16 cellular contexts compared by ENCODE assay signal in genomic region chr7:111982804-111983203, GRCh38.
DNase-seq lines count a peak whose midpoint lies in the region; ATAC-seq and TF ChIP-seq lines count a peak whose summit lies in the region.
"Had no signal": no experiment of that assay in that cellular context is flagged by ENCODE, and none has a peak within 500 bp of the region (broad histone marks: within the 10 kb centered on the region; RNA-seq: fewer than 3 reads in every experiment).

No MANE protein-coding gene starts in this region.

- no peaks in the 10 kb centered on the region for H3K4me1 Mint-ChIP-seq in activated T-cell treated with anti-CD3 and anti-CD28 coated beads, Interleukin-2, amount 50 U/mL, for 4 hours (ENCODE audit: low read depth)
- H3K4me1 Mint-ChIP-seq in activated CD4-positive, alpha-beta T cell treated with anti-CD3 and anti-CD28 coated beads, Interleukin-2, amount 10 ng/mL, durations not matched to agents 7 days and 5 days, result no peaks in the 10 kb centered on the region

- no peaks in the 10 kb centered on the region for H3K27me3 ChIP-seq in SK-N-SH (ENCODE audit: insufficient read depth)

- H3K36me3 Mint-ChIP-seq in activated T-cell treated with anti-CD3 and anti-CD28 coated beads, Interleukin-2, amount 50 U/mL, for 4 hours (ENCODE audit: insufficient read depth), result no peaks in the 10 kb centered on the region
- H3K36me3 Mint-ChIP-seq in activated CD4-positive, alpha-beta T cell treated with anti-CD3 and anti-CD28 coated beads, Interleukin-2, amount 10 ng/mL, durations not matched to agents 7 days and 5 days (ENCODE audit: low read depth), result no peaks in the 10 kb centered on the region

- H3K27me3 Mint-ChIP-seq in activated T-cell treated with anti-CD3 and anti-CD28 coated beads, Interleukin-2, amount 50 U/mL, for 4 hours (ENCODE audit: low read depth), result peaks cover 2% of the 10 kb centered on the region
- peaks cover 2% of the 10 kb centered on the region for H3K27me3 Mint-ChIP-seq in activated CD4-positive, alpha-beta T cell treated with anti-CD3 and anti-CD28 coated beads, Interleukin-2, amount 10 ng/mL, durations not matched to agents 7 days and 5 days

- POLR2A ChIA-PET in SK-N-SH (lab: Yijun Ruan, JAX), result no interaction called here
- POLR2A ChIA-PET in activated CD4-positive, alpha-beta T cell treated with anti-CD3 and anti-CD28 coated beads, Interleukin-2, amount 10 ng/mL, durations not matched to agents 7 days and 5 days (lab: Charles Lee), result no interaction called here

- no peak overlapping the region for H2AFZ ChIP-seq in SK-N-SH (ENCODE audit: low read depth)

- TF ChIP-seq RAD21 in SK-N-SH (IDR thresholded peaks at IDR 0.05; ENCODE audit: low read length), result no peak

- no peak overlapping the region for H3K9ac ChIP-seq in SK-N-SH

- H3K79me2 ChIP-seq in SK-N-SH (ENCODE audit: insufficient read depth), result no peaks in the 10 kb centered on the region

- peaks cover 0 to 12% of the 10 kb centered on the region in 2 experiments; a peak in 3 of 4 replicates for H3K4me1 ChIP-seq in SK-N-SH (ENCODE audit: control insufficient read depth in 1 of 2, insufficient read depth in 2 of 2, low read depth in 1 of 2, low read length in 1 of 2)

- H3K9me3 ChIP-seq in SK-N-SH, result no peaks in the 10 kb centered on the region

- H3K9me2 ChIP-seq in SK-N-SH, result no peaks in the 10 kb centered on the region

- DNase-seq in SK-N-SH (no peak), dedifferentiated amniotic fluid mesenchymal stem cell (ENCODE audit: extremely low spot score) (peak; percentile 15), non-pigmented ciliary epithelial cell (ENCODE audit: low read depth) (peak; percentile 70), cerebellum (ENCODE audit: low spot score) (no peak)
- no peak for DNase-seq in activated T-cell treated with anti-CD3 and anti-CD28 coated beads, Interleukin-2, amount 50 U/mL, for 4 hours
- DNase-seq in activated CD4-positive, alpha-beta T cell treated with anti-CD3 and anti-CD28 coated beads, Interleukin-2, amount 10 ng/mL, durations not matched to agents 7 days and 5 days, result no peak
- DNase-seq: C1 segment of cervical spinal cord, DMS153, H9, NCI-H1436, NCI-H2081, NCI-H524 treated with DMSO at 0.1 percent for 48 hours had no signal

- no peak for TF ChIP-seq EP300 in SK-N-SH (IDR thresholded peaks at IDR 0.05; ENCODE audit: borderline replicate concordance in 1 of 2, low read depth in 1 of 2, low read length in 1 of 2)

- no peak overlapping the region for H3K4me3 ChIP-seq in SK-N-SH (ENCODE audit: low read depth in 2 of 2, low read length in 1 of 2)
- H3K4me3 ChIP-seq: K562 had no signal

- no peak for TF ChIP-seq CTCF in SK-N-SH (IDR thresholded peaks at IDR 0.05)

- no peaks in the 10 kb centered on the region for H4K20me1 ChIP-seq in SK-N-SH (ENCODE audit: insufficient read depth)

- peak overlapping the region in 1 of 2 experiments; percentile 0; a peak in 1 of 4 replicates for H3K27ac ChIP-seq in SK-N-SH (ENCODE audit: low read depth in 2 of 2, low read length in 1 of 2)
- H3K27ac ChIP-seq: 22Rv1 had no signal

- CTCF ChIA-PET in SK-N-SH (lab: Yijun Ruan, JAX), result no interaction called here
- CTCF ChIA-PET in activated CD4-positive, alpha-beta T cell treated with anti-CD3 and anti-CD28 coated beads, Interleukin-2, amount 10 ng/mL, durations not matched to agents 7 days and 5 days (lab: Charles Lee), result no interaction called here

- WGBS in SK-N-SH (ENCODE audit: low lambda C conversion rate), result 89% methylated on average over 2 of the region's 2 CpGs

- no peak for TF ChIP-seq POLR2A in GM18505 (IDR thresholded peaks at IDR 0.05; ENCODE audit: borderline replicate concordance, extremely low read depth, insufficient read depth, insufficient read length)

- no peak overlapping the region for H3K4me3 Mint-ChIP-seq in activated T-cell treated with anti-CD3 and anti-CD28 coated beads, Interleukin-2, amount 50 U/mL, for 4 hours
- H3K4me3 Mint-ChIP-seq in activated CD4-positive, alpha-beta T cell treated with anti-CD3 and anti-CD28 coated beads, Interleukin-2, amount 10 ng/mL, durations not matched to agents 7 days and 5 days, result no peak overlapping the region
- H3K4me3 Mint-ChIP-seq: H9 had no signal

- H3K9me3 Mint-ChIP-seq in activated T-cell treated with anti-CD3 and anti-CD28 coated beads, Interleukin-2, amount 50 U/mL, for 4 hours, result no peaks in the 10 kb centered on the region
- no peaks in the 10 kb centered on the region for H3K9me3 Mint-ChIP-seq in activated CD4-positive, alpha-beta T cell treated with anti-CD3 and anti-CD28 coated beads, Interleukin-2, amount 10 ng/mL, durations not matched to agents 7 days and 5 days
- H3K9me3 Mint-ChIP-seq: H9 had no signal

- peaks cover 0 to 36% of the 10 kb centered on the region in 2 experiments for H3K36me3 ChIP-seq in SK-N-SH (replicated peaks in 1 of 2; ENCODE audit: control insufficient read depth in 1 of 2, insufficient read depth in 2 of 2, low read length in 1 of 2)

- H3F3A ChIP-seq in SK-N-SH (replicated peaks; ENCODE audit: insufficient read depth), result peaks cover 21% of the 10 kb centered on the region

- no peak overlapping the region for H3K27ac Mint-ChIP-seq in activated CD4-positive, alpha-beta T cell treated with anti-CD3 and anti-CD28 coated beads, Interleukin-2, amount 10 ng/mL, durations not matched to agents 7 days and 5 days
- H3K27ac Mint-ChIP-seq: H9 had no signal

- ATAC-seq in SK-N-SH treated with all-trans-retinoic acid at 6 μM for 48 hours (0 out of 3 replicates have a peak, but pooled peaks have one; percentile 27), GM18505 (IDR thresholded peaks at IDR 0.05; ENCODE audit: unreplicated experiment) (no peak)
- ATAC-seq in activated T-cell treated with anti-CD3 and anti-CD28 coated beads, Interleukin-2, amount 50 U/mL, for 4 hours, result no peak
- ATAC-seq: K562 had no signal

- H3K4me2 ChIP-seq in SK-N-SH, result no peak overlapping the region

TF ChIP-seq in SK-N-SH treated with all-trans-retinoic acid at 6 μM for 48 hours, 23 proteins besides CTCF, POLR2A, EP300 and RAD21:
- TF ChIP-seq ZFP3 (CRISPR knock-in tag; IDR thresholded peaks at IDR 0.05), result no peak
- no peak for TF ChIP-seq ZFP30 (CRISPR knock-in tag; IDR thresholded peaks at IDR 0.05)
- TF ChIP-seq ZNF565 (CRISPR knock-in tag; conservative IDR thresholded peaks at IDR 0.05; ENCODE audit: low read depth), result no peak
- no peak for TF ChIP-seq PATZ1 (CRISPR knock-in tag; IDR thresholded peaks at IDR 0.05; ENCODE audit: borderline replicate concordance)
- TF ChIP-seq PPARA (CRISPR knock-in tag; IDR thresholded peaks at IDR 0.05; ENCODE audit: borderline replicate concordance), result no peak
- TF ChIP-seq ZNF70 (CRISPR knock-in tag; IDR thresholded peaks at IDR 0.05), result no peak

TF ChIP-seq in SK-N-SH, 30 proteins besides CTCF, POLR2A, EP300 and RAD21 (continues in another document):
- TF ChIP-seq RCOR1 (IDR thresholded peaks at IDR 0.05; ENCODE audit: low read length) (no peak), ELF1 (IDR thresholded peaks at IDR 0.05) (no peak), REST (IDR thresholded peaks at IDR 0.05; ENCODE audit: low read depth, low read length) (no peak), POLR2AphosphoS5 (IDR thresholded peaks at IDR 0.05; ENCODE audit: low read depth, low read length) (no peak), MAX (IDR thresholded peaks at IDR 0.05; ENCODE audit: low read depth) (no peak), GABPA (IDR thresholded peaks at IDR 0.05; ENCODE audit: low read depth) (no peak), CHD2 (IDR thresholded peaks at IDR 0.05; ENCODE audit: low read length, partially characterized antibody) (no peak), NRF1 (IDR thresholded peaks at IDR 0.05; ENCODE audit: low read depth, low read length) (no peak), TCF12 (IDR thresholded peaks at IDR 0.05) (no peak), FOXJ3 (CRISPR knock-in tag; IDR thresholded peaks at IDR 0.05) (no peak), TAF1 (IDR thresholded peaks at IDR 0.05; ENCODE audit: borderline replicate concordance, low read depth, low read length) (no peak), IRF3 (IDR thresholded peaks at IDR 0.05; ENCODE audit: low read depth, low read length) (no peak), SIN3A (IDR thresholded peaks at IDR 0.05; ENCODE audit: borderline replicate concordance, low read depth, low read length) (no peak), GATA2 (CRISPR knock-in tag; IDR thresholded peaks at IDR 0.05) (no peak)

Comparison
In these comparisons a context has a peak if more than half of its experiments do, and no peak if none do; other contexts are left out.
1. DNase-seq: peak in dedifferentiated amniotic fluid mesenchymal stem cell (single experiment) and non-pigmented ciliary epithelial cell (single experiment); none in SK-N-SH (single experiment), activated T-cell treated with anti-CD3 and anti-CD28 coated beads, Interleukin-2, amount 50 U/mL, for 4 hours (single experiment), activated CD4-positive, alpha-beta T cell treated with anti-CD3 and anti-CD28 coated beads, Interleukin-2, amount 10 ng/mL, durations not matched to agents 7 days and 5 days (single experiment) and cerebellum (single experiment).